Comparison of ENCODE assay signal across 16 cellular contexts in genomic region chr16:66097746-66098145, GRCh38.
DNase-seq lines count a peak whose midpoint lies in the region; TF ChIP-seq lines count a peak whose summit lies in the region.
"Had no signal": no experiment of that assay in that cellular context is flagged by ENCODE, and none has a peak within 500 bp of the region (broad histone marks: within the 10 kb centered on the region; RNA-seq: fewer than 3 reads in every experiment).

No MANE protein-coding gene starts in this region.

- peak overlapping the region; percentile 50 for H3K4me2 ChIP-seq in parathyroid adenoma (ENCODE audit: low read length)

- peaks cover 2% of the 10 kb centered on the region for H3K4me1 ChIP-seq in parathyroid adenoma
- no peaks in the 10 kb centered on the region for H3K4me1 ChIP-seq in suprapubic skin
- peaks cover 11% of the 10 kb centered on the region for H3K4me1 ChIP-seq in A673 (ENCODE audit: insufficient read depth, low read length, poor library complexity, severe bottlenecking)

- no peak overlapping the region for H3K27ac Mint-ChIP-seq in immature natural killer cell
- H3K27ac Mint-ChIP-seq: CD4-positive, alpha-beta T cell; H9 had no signal

- TF ChIP-seq EP300 in suprapubic skin (IDR thresholded peaks at IDR 0.05) = no peak

- H3K9ac ChIP-seq in parathyroid adenoma = no peak overlapping the region

- H3K36me3 Mint-ChIP-seq in immature natural killer cell = no peaks in the 10 kb centered on the region

- H3K79me2 ChIP-seq in parathyroid adenoma = no peaks in the 10 kb centered on the region

- POLR2A ChIA-PET in A673 (lab: Charles Lee; ENCODE audit: low non-redundant PET) = no interaction called here

- TF ChIP-seq POLR2A in suprapubic skin (IDR thresholded peaks at IDR 0.05) = no peak

- DNase-seq in NCI-H226 (peak; percentile 39), islet precursor cell (peak; percentile 80), suprapubic skin (ENCODE audit: low spot score in 2 of 2) (no peak), ureter (ENCODE audit: low spot score) (no peak), immature natural killer cell (no peak), A673 (ENCODE audit: low spot score) (no peak)
- DNase-seq: ACHN; Caco-2; CD4-positive, alpha-beta T cell; DMS153; DMS79; GDM1; GOT3; H9 had no signal

- H3K4me3 ChIP-seq in parathyroid adenoma (ENCODE audit: low read depth, low read length) (no peak overlapping the region), suprapubic skin (no peak overlapping the region), A673 (ENCODE audit: low read depth, low read length, poor library complexity, severe bottlenecking) (no peak overlapping the region)

- H3K36me3 ChIP-seq in parathyroid adenoma (ENCODE audit: control insufficient read depth, insufficient read depth, low read length) = no peaks in the 10 kb centered on the region
- H3K36me3 ChIP-seq in suprapubic skin = no peaks in the 10 kb centered on the region
- no peaks in the 10 kb centered on the region for H3K36me3 ChIP-seq in A673 (ENCODE audit: insufficient read depth, low read length, poor library complexity, severe bottlenecking)

- peaks cover 0 to 6% (median 3%) of the 10 kb centered on the region in 3 donors for H3K27me3 Mint-ChIP-seq in immature natural killer cell (ENCODE audit: low read depth in 3 of 3)

- no peaks in the 10 kb centered on the region for H3K9me3 Mint-ChIP-seq in immature natural killer cell
- H3K9me3 Mint-ChIP-seq: CD4-positive, alpha-beta T cell; H9 had no signal

- H3K27ac ChIP-seq in parathyroid adenoma (no peak overlapping the region), suprapubic skin (no peak overlapping the region), A673 (ENCODE audit: low read depth, low read length, poor library complexity, severe bottlenecking) (no peak overlapping the region)
- H3K27ac ChIP-seq: C4-2B had no signal

- H3K27me3 ChIP-seq in parathyroid adenoma (ENCODE audit: control insufficient read depth, insufficient read depth, low read length) (no peaks in the 10 kb centered on the region), suprapubic skin (no peaks in the 10 kb centered on the region), A673 (replicated peaks; ENCODE audit: insufficient read depth, low read depth, low read length, poor library complexity) (no peaks in the 10 kb centered on the region)

- CTCF ChIA-PET in A673 (lab: Charles Lee) = no interaction called here

- no peaks in the 10 kb centered on the region for H3K4me1 Mint-ChIP-seq in immature natural killer cell

- intact Hi-C loops in A673 (cut with micrococcal nuclease; ENCODE audit: unreplicated experiment) = no loop called here

- TF ChIP-seq CTCF in parathyroid adenoma (IDR thresholded peaks at IDR 0.05) = no peak
- TF ChIP-seq CTCF in suprapubic skin (IDR thresholded peaks at IDR 0.05) = no peak
- TF ChIP-seq CTCF in A673 (conservative IDR thresholded peaks at IDR 0.05; ENCODE audit: low read depth, low read length) = no peak

- H3K4me3 Mint-ChIP-seq in immature natural killer cell = no peak overlapping the region
- H3K4me3 Mint-ChIP-seq: CD4-positive, alpha-beta T cell; H9 had no signal

- no TSS peak for BruUV-seq in A673 (replicated peaks; lab: Mats Ljungman, UMichigan)

- H3K9me3 ChIP-seq in parathyroid adenoma (ENCODE audit: control insufficient read depth, low read length) = no peaks in the 10 kb centered on the region
- no peaks in the 10 kb centered on the region for H3K9me3 ChIP-seq in suprapubic skin
- no peaks in the 10 kb centered on the region for H3K9me3 ChIP-seq in A673 (ENCODE audit: low read depth, low read length, poor library complexity, severe bottlenecking)
- H3K9me3 ChIP-seq: Caco-2 had no signal

- H2AFZ ChIP-seq in parathyroid adenoma = no peak overlapping the region

- 51% methylated on average over 6 of the region's 6 CpGs for WGBS in suprapubic skin

Comparison
In these comparisons a context has a peak if more than half of its experiments do, and no peak if none do; other contexts are left out.
1. DNase-seq: peak in NCI-H226 (single experiment) and islet precursor cell (single experiment); none in suprapubic skin (0 of 2), ureter (single experiment), immature natural killer cell (0 of 3) and A673 (single experiment).